ENCODE assay signal across 10 cellular contexts in the genomic region with DNA sequence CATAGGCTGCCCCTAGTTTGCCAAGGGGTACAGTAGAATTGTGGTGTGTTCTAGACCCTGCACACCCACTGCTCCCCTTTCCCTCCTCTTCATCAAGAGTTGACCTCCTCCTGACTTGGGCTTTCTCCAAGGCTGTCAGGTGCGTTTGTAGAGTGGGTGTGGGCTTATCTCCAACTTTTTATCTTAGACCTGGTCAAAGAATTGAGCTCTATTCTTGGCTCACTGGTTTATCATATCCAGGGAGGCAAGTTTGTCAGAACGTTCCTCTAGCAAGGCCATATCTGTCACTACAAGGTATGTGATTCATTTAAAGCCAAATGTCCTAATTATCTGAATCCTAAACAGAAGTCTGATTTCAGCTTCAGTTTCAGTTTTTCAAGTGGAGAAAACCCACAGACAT.
A peak's percentile ranks its signal among the peaks of the same experiment; 100 is the strongest.
DNase-seq lines count a peak whose midpoint lies in the region; ATAC-seq, FAIRE-seq and TF ChIP-seq lines count a peak whose summit lies in the region.
"Had no signal": no experiment of that assay in that cellular context is flagged by ENCODE, and none has a peak within 500 bp of the region (broad histone marks: within the 10 kb centered on the region; RNA-seq: fewer than 3 reads in every experiment).

No MANE protein-coding gene starts in this region.

- H3K4me1 ChIP-seq in liver (ENCODE audit: control insufficient read depth in 4 of 4, insufficient read depth in 4 of 4, low read length in 3 of 4) (peaks cover 9 to 28% (median 17%) of the 10 kb centered on the region in 4 donors), HepG2 (ENCODE audit: insufficient read depth, low read length) (peaks cover 31% of the 10 kb centered on the region), GM12878 (ENCODE audit: control insufficient read depth, insufficient read depth, low read length) (peaks cover 17% of the 10 kb centered on the region), mesodermal cell (ENCODE audit: control insufficient read depth, insufficient read depth, low read length, poor library complexity, severe bottlenecking) (peaks cover 31% of the 10 kb centered on the region), upper lobe of left lung (peaks cover 51 to 65% (median 57%) of the 10 kb centered on the region in 4 donors)

- no TSS peak for BruUV-seq in HepG2 (replicated peaks; lab: Mats Ljungman, UMichigan)
- no TSS peak for BruUV-seq in GM12878 (replicated peaks; lab: Mats Ljungman, UMichigan)

- H3K27me3 ChIP-seq in liver (ENCODE audit: control insufficient read depth in 4 of 4, insufficient read depth in 4 of 4, low read length in 3 of 4) (no peaks in the 10 kb centered on the region), HepG2 (ENCODE audit: control insufficient read depth in 1 of 2, insufficient read depth in 2 of 2, low read length in 2 of 2) (no peaks in the 10 kb centered on the region), GM12878 (replicated peaks in 1 of 2; ENCODE audit: control insufficient read depth in 2 of 2, insufficient read depth in 2 of 2, low read length in 1 of 2) (no peaks in the 10 kb centered on the region), upper lobe of left lung (no peaks in the 10 kb centered on the region)
- H3K27me3 ChIP-seq: MG63 had no signal

- no peak for TF ChIP-seq EP300 in HepG2 (IDR thresholded peaks at IDR 0.05; ENCODE audit: low read depth in 2 of 2, low read length in 2 of 2)
- TF ChIP-seq EP300 in HepG2 (CRISPR knock-in tag; IDR thresholded peaks at IDR 0.05; ENCODE audit: borderline replicate concordance) = no peak
- no peak for TF ChIP-seq EP300 in GM12878 (IDR thresholded peaks at IDR 0.05; ENCODE audit: borderline replicate concordance in 1 of 2, control insufficient read depth in 1 of 2, low read depth in 2 of 2, low read length in 2 of 2)
- TF ChIP-seq EP300 in upper lobe of left lung (IDR thresholded peaks at IDR 0.05) = no peak

- 11% methylated on average over 2 of the region's 2 CpGs for WGBS in liver
- 74% methylated on average over 2 of the region's 2 CpGs for WGBS in HepG2 (ENCODE audit: low lambda C conversion rate)
- WGBS in GM12878 (ENCODE audit: insufficient coverage, insufficient replicate concordance, low lambda C conversion rate, missing lambda C conversion rate) = 72% methylated on average over 2 of the region's 2 CpGs
- WGBS in mesodermal cell (ENCODE audit: insufficient coverage in 2 of 2), 2 experiments = 80 to 100% methylated on average over 1 of the region's 2 CpGs
- 4 to 5% methylated on average over 2 of the region's 2 CpGs for WGBS in upper lobe of left lung, 2 donors

- peak overlapping the region; percentile 50 to 72 for H3K27ac ChIP-seq in liver (ENCODE audit: low read depth in 1 of 2, low read length in 2 of 2)
- no peak overlapping the region for H3K27ac ChIP-seq in HepG2 (ENCODE audit: extremely low read length, insufficient read depth, low read length)
- H3K27ac ChIP-seq in GM12878 (ENCODE audit: control insufficient read depth, insufficient read depth) = peak overlapping the region; percentile 54
- peak overlapping the region; percentile 65 for H3K27ac ChIP-seq in mesodermal cell (ENCODE audit: low read depth, low read length, severe bottlenecking)
- H3K27ac ChIP-seq in upper lobe of left lung = peak overlapping the region; percentile 54 to 83 (median 66)

- RAD21 ChIA-PET in GM12878 (lab: Charles Lee; ENCODE audit: unreplicated experiment) = interaction anchor here (1.0 to 1.1 kb wide), 2 partner anchors 16 to 17 kb away, joined by 3 to 5 read pairs; no protein-coding TSS in a partner anchor

- SMC1A ChIA-PET in GM12878 (lab: Charles Lee; ENCODE audit: uncharacterized antibody, unreplicated experiment) = interaction anchor here (1.1 to 1.7 kb wide), 5 partner anchors 17 to 275 kb away, joined by 3 to 5 read pairs (median 4); no protein-coding TSS in a partner anchor

- TF ChIP-seq CTCF in liver (IDR thresholded peaks at IDR 0.05; ENCODE audit: low read depth, low read length, missing input control) (no peak), HepG2 (CRISPR knock-in tag; IDR thresholded peaks at IDR 0.05) (no peak), GM12878 (IDR thresholded peaks at IDR 0.05 in 2 of 3, conservative IDR thresholded peaks at IDR 0.05 in 1 of 3; ENCODE audit: control insufficient read depth in 2 of 3, extremely low read depth in 1 of 3, insufficient read depth in 1 of 3, low read depth in 3 of 3, low read length in 3 of 3) (no peak), upper lobe of left lung (IDR thresholded peaks at IDR 0.05) (no peak)

- DNase-seq in HepG2 (ENCODE audit: low spot score) = no peak
- no peak for DNase-seq in GM12878 (ENCODE audit: low read depth, low spot score)
- no peak for DNase-seq in upper lobe of left lung
- DNase-seq in D341Med (ENCODE audit: low spot score) = no peak
- no peak for DNase-seq in NCI-H226
- DNase-seq in DMS79 treated with DMSO at 0.1 percent for 48 hours (lab: John Stamatoyannopoulos, UW) = no peak

- ATAC-seq in HepG2 (no peak), GM12878 (peak; percentile 55), upper lobe of left lung (ENCODE audit: low FRiP score in 2 of 2) (peak in 1 of 2 donors; percentile 12)

- POLR2A ChIA-PET in HepG2 (lab: Yijun Ruan, JAX) (no interaction called here), GM12878 (lab: Charles Lee) (interaction anchor here (0.6 to 1.0 kb wide), 2 partner anchors 9 to 94 kb away, joined by 3 read pairs; no protein-coding TSS in a partner anchor)

- H3K9me3 ChIP-seq in liver (ENCODE audit: control insufficient read depth in 4 of 4, low read length in 3 of 4) (no peaks in the 10 kb centered on the region), HepG2 (ENCODE audit: low read length) (no peaks in the 10 kb centered on the region), GM12878 (replicated peaks; ENCODE audit: control insufficient read depth, insufficient read depth, low read length) (no peaks in the 10 kb centered on the region), mesodermal cell (ENCODE audit: control insufficient read depth, low read length) (no peaks in the 10 kb centered on the region), upper lobe of left lung (no peaks in the 10 kb centered on the region)
- H3K9me3 ChIP-seq: MG63 had no signal

- no peak for TF ChIP-seq RAD21 in liver (IDR thresholded peaks at IDR 0.05)
- no peak for TF ChIP-seq RAD21 in HepG2 (CRISPR knock-in tag; IDR thresholded peaks at IDR 0.05)
- TF ChIP-seq RAD21 in GM12878 (IDR thresholded peaks at IDR 0.05; ENCODE audit: insufficient read depth, low read depth, low read length) = no peak

- no peak overlapping the region for H3K9ac ChIP-seq in liver (ENCODE audit: low read depth in 1 of 2, low read length in 2 of 2)
- no peak overlapping the region for H3K9ac ChIP-seq in HepG2 (ENCODE audit: insufficient read depth, low read depth, low read length)
- peak overlapping the region; percentile 21; the same call in 1 of the 2 replicates for H3K9ac ChIP-seq in GM12878 (ENCODE audit: control insufficient read depth, insufficient read depth, low read length)

- intact Hi-C loops in HepG2 (cut with micrococcal nuclease; ENCODE audit: unreplicated experiment) (no loop called here), GM12878 (cut with micrococcal nuclease; ENCODE audit: unreplicated experiment) (no loop called here)

- H4K20me1 ChIP-seq in HepG2 (ENCODE audit: insufficient read depth, low read length) (peaks cover 10% of the 10 kb centered on the region; the same call in 1 of the 2 replicates), GM12878 (ENCODE audit: control insufficient read depth, insufficient read depth) (peaks cover 6% of the 10 kb centered on the region; the same call in 1 of the 2 replicates)

- H3K4me3 ChIP-seq in liver (ENCODE audit: low read depth in 1 of 3, low read length in 3 of 3) = no peak overlapping the region
- no peak overlapping the region for H3K4me3 ChIP-seq in HepG2 (replicated peaks in 1 of 3; ENCODE audit: insufficient read depth in 1 of 3, low read depth in 2 of 3, low read length in 3 of 3)
- H3K4me3 ChIP-seq in GM12878 = peak overlapping the region; percentile 14; the same call in 1 of the 2 replicates
- H3K4me3 ChIP-seq in mesodermal cell (ENCODE audit: extremely low read depth, insufficient read depth, low read length, poor library complexity, severe bottlenecking) = no peak overlapping the region
- peak overlapping the region in 2 of 4 donors; percentile 18 to 25 for H3K4me3 ChIP-seq in upper lobe of left lung
- H3K4me3 ChIP-seq: MG63 had no signal

- H3K79me2 ChIP-seq in HepG2 (ENCODE audit: insufficient read depth, low read length) (peaks cover 48% of the 10 kb centered on the region), GM12878 (ENCODE audit: control insufficient read depth, insufficient read depth, low read length) (peaks cover 88% of the 10 kb centered on the region)

- H2AFZ ChIP-seq in HepG2 (ENCODE audit: low read length) = no peak overlapping the region
- no peak overlapping the region for H2AFZ ChIP-seq in GM12878 (ENCODE audit: control insufficient read depth, low read depth, low read length)

- H3K36me3 ChIP-seq in liver (ENCODE audit: control insufficient read depth in 4 of 4, insufficient read depth in 3 of 4, low read depth in 1 of 4, low read length in 3 of 4) = no peaks in the 10 kb centered on the region
- peaks cover 2 to 4% of the 10 kb centered on the region in 2 experiments; a peak in 1 of 5 replicates for H3K36me3 ChIP-seq in HepG2 (replicated peaks in 1 of 2; ENCODE audit: control insufficient read depth in 1 of 2, insufficient read depth in 2 of 2, low read length in 2 of 2)
- H3K36me3 ChIP-seq in GM12878 (ENCODE audit: control insufficient read depth in 2 of 2, insufficient read depth in 2 of 2, low read length in 1 of 2) = peaks cover 8 to 18% of the 10 kb centered on the region in 2 experiments
- H3K36me3 ChIP-seq in mesodermal cell (ENCODE audit: control insufficient read depth, insufficient read depth, low read length) = no peaks in the 10 kb centered on the region
- H3K36me3 ChIP-seq in upper lobe of left lung = no peaks in the 10 kb centered on the region
- H3K36me3 ChIP-seq: MG63 had no signal

- H3K4me2 ChIP-seq in HepG2 (ENCODE audit: low read depth, low read length) (no peak overlapping the region), GM12878 (ENCODE audit: control insufficient read depth, insufficient read depth) (peak overlapping the region; percentile 80)

- CTCF ChIA-PET in HepG2 (lab: Yijun Ruan, JAX; ENCODE audit: low intra/inter-chr PET ratio, low total read pairs) = no interaction called here
- CTCF ChIA-PET in GM12878 (lab: Yijun Ruan, JAX) = interaction anchor here (0.8 to 1.3 kb wide), 5 partner anchors 9 to 110 kb away, joined by 3 to 7 read pairs (median 3); no protein-coding TSS in a partner anchor

- TF ChIP-seq POLR2A in HepG2 (IDR thresholded peaks at IDR 0.05; ENCODE audit: insufficient read depth in 1 of 2, low read depth in 2 of 2, low read length in 2 of 2) (no peak), GM12878 (IDR thresholded peaks at IDR 0.05; ENCODE audit: low read depth, low read length) (no peak), upper lobe of left lung (IDR thresholded peaks at IDR 0.05) (no peak)

- in situ Hi-C loops in HepG2 (cut with HindIII; ENCODE audit: extremely low pct_ligation_motif_present, low pct_unique_long_range_greater_than_20kb) (no loop called here), GM12878 (cut with MboI) (no loop called here)

- FAIRE-seq in HepG2 (lab: Jason Lieb, UNC) = no peak
- FAIRE-seq in GM12878 (lab: Jason Lieb, UNC) = no peak
- FAIRE-seq: GM18507 had no signal

TF ChIP-seq in liver, 16 proteins besides CTCF, POLR2A, EP300 and RAD21 (continues in another document):
- no peak for TF ChIP-seq HNF4G (IDR thresholded peaks at IDR 0.05)

TF ChIP-seq in GM12878, 131 proteins besides CTCF, POLR2A, EP300 and RAD21 (continues in another document):
- no peak for TF ChIP-seq CBX5 (IDR thresholded peaks at IDR 0.05; ENCODE audit: low read depth)
